ENCODE assay signal across 8 cellular contexts in genomic region chr1:19661721-19662228, GRCh38. TPM values are rescaled to one million over a fixed set of nuclear protein-coding genes. Genes with fewer than 3 reads are reported as not detected.
A peak's percentile ranks its signal among the peaks of the same experiment; 100 is the strongest.
DNase-seq lines count a peak whose midpoint lies in the region; ATAC-seq and TF ChIP-seq lines count a peak whose summit lies in the region.

No MANE protein-coding gene starts in this region.

- no peaks in the 10 kb centered on the region for H3K9me3 Mint-ChIP-seq in T-helper 2 cell treated with Interferon-gamma antibody and Interleukin-4, amounts not matched to agents 5 μg/mL and 100 μg/mL, for 36 hours
- H3K9me3 Mint-ChIP-seq in activated CD4-positive, alpha-beta T cell treated with anti-CD3 and anti-CD28 coated beads, Interleukin-2, amount 10 ng/mL, durations not matched to agents 7 days and 5 days: no peaks in the 10 kb centered on the region
- no peaks in the 10 kb centered on the region for H3K9me3 Mint-ChIP-seq in activated T-helper 1 cell treated with anti-CD3 and anti-CD28 coated beads, Interleukin-12 subunit alpha, Interleukin-12 subunit beta, Interleukin-2, Interleukin-4 antibody, amounts not matched to agents 30 ng/mL and 10 ng/mL and 1 ng/mL, durations not matched to agents 14 hours and 24 hours and 36 hours

- H3K27ac Mint-ChIP-seq in T-helper 2 cell treated with Interferon-gamma antibody and Interleukin-4, amounts not matched to agents 5 μg/mL and 100 μg/mL, for 36 hours: no peak overlapping the region
- no peak overlapping the region for H3K27ac Mint-ChIP-seq in activated CD4-positive, alpha-beta T cell treated with anti-CD3 and anti-CD28 coated beads, Interleukin-2, amount 10 ng/mL, durations not matched to agents 7 days and 5 days
- H3K27ac Mint-ChIP-seq in activated T-helper 1 cell treated with anti-CD3 and anti-CD28 coated beads, Interleukin-12 subunit alpha, Interleukin-12 subunit beta, Interleukin-2, Interleukin-4 antibody, amounts not matched to agents 30 ng/mL and 10 ng/mL and 1 ng/mL, durations not matched to agents 14 hours and 24 hours and 36 hours: no peak overlapping the region

- peaks cover 49% of the 10 kb centered on the region for H3K27me3 ChIP-seq in foreskin keratinocyte

- POLR2A ChIA-PET in activated CD4-positive, alpha-beta T cell treated with anti-CD3 and anti-CD28 coated beads, Interleukin-2, amount 10 ng/mL, durations not matched to agents 7 days and 5 days (lab: Charles Lee): no interaction called here

- no peak overlapping the region for H3K4me3 Mint-ChIP-seq in T-helper 2 cell treated with Interferon-gamma antibody and Interleukin-4, amounts not matched to agents 5 μg/mL and 100 μg/mL, for 36 hours
- no peak overlapping the region for H3K4me3 Mint-ChIP-seq in activated CD4-positive, alpha-beta T cell treated with anti-CD3 and anti-CD28 coated beads, Interleukin-2, amount 10 ng/mL, durations not matched to agents 7 days and 5 days
- no peak overlapping the region for H3K4me3 Mint-ChIP-seq in activated T-helper 1 cell treated with anti-CD3 and anti-CD28 coated beads, Interleukin-12 subunit alpha, Interleukin-12 subunit beta, Interleukin-2, Interleukin-4 antibody, amounts not matched to agents 30 ng/mL and 10 ng/mL and 1 ng/mL, durations not matched to agents 14 hours and 24 hours and 36 hours

- peaks cover 39% of the 10 kb centered on the region for H3K27me3 Mint-ChIP-seq in T-helper 2 cell treated with Interferon-gamma antibody and Interleukin-4, amounts not matched to agents 5 μg/mL and 100 μg/mL, for 36 hours (ENCODE audit: low read depth)
- peaks cover 26% of the 10 kb centered on the region for H3K27me3 Mint-ChIP-seq in activated CD4-positive, alpha-beta T cell treated with anti-CD3 and anti-CD28 coated beads, Interleukin-2, amount 10 ng/mL, durations not matched to agents 7 days and 5 days
- peaks cover 41% of the 10 kb centered on the region for H3K27me3 Mint-ChIP-seq in activated T-helper 1 cell treated with anti-CD3 and anti-CD28 coated beads, Interleukin-12 subunit alpha, Interleukin-12 subunit beta, Interleukin-2, Interleukin-4 antibody, amounts not matched to agents 30 ng/mL and 10 ng/mL and 1 ng/mL, durations not matched to agents 14 hours and 24 hours and 36 hours (ENCODE audit: insufficient read depth)

- H3K4me1 Mint-ChIP-seq in T-helper 2 cell treated with Interferon-gamma antibody and Interleukin-4, amounts not matched to agents 5 μg/mL and 100 μg/mL, for 36 hours (ENCODE audit: low read depth): peaks cover 12% of the 10 kb centered on the region
- H3K4me1 Mint-ChIP-seq in activated CD4-positive, alpha-beta T cell treated with anti-CD3 and anti-CD28 coated beads, Interleukin-2, amount 10 ng/mL, durations not matched to agents 7 days and 5 days: peaks cover 21% of the 10 kb centered on the region
- H3K4me1 Mint-ChIP-seq in activated T-helper 1 cell treated with anti-CD3 and anti-CD28 coated beads, Interleukin-12 subunit alpha, Interleukin-12 subunit beta, Interleukin-2, Interleukin-4 antibody, amounts not matched to agents 30 ng/mL and 10 ng/mL and 1 ng/mL, durations not matched to agents 14 hours and 24 hours and 36 hours (ENCODE audit: low read depth): peaks cover 12% of the 10 kb centered on the region

- CTCF ChIA-PET in activated CD4-positive, alpha-beta T cell treated with anti-CD3 and anti-CD28 coated beads, Interleukin-2, amount 10 ng/mL, durations not matched to agents 7 days and 5 days (lab: Charles Lee): interaction anchor here (0.6 to 4.8 kb wide), 18 partner anchors 10 to 748 kb away, joined by 3 to 27 read pairs (median 3); no protein-coding TSS in a partner anchor

- DNase-seq in T-helper 2 cell (peak in 3 of 5 experiments; percentile 16 to 57 (median 28)), NAMALWA (ENCODE audit: low spot score) (peak; percentile 67), foreskin keratinocyte (no peak), middle frontal gyrus (ENCODE audit: extremely low spot score, low spot score) (no peak)
- no peak for DNase-seq in T-helper 2 cell treated with Interferon-gamma antibody and Interleukin-4, amounts not matched to agents 5 μg/mL and 100 μg/mL, for 36 hours (ENCODE audit: low spot score)
- DNase-seq in activated CD4-positive, alpha-beta T cell treated with anti-CD3 and anti-CD28 coated beads, Interleukin-2, amount 10 ng/mL, durations not matched to agents 7 days and 5 days: peak; percentile 54
- DNase-seq in stimulated activated CD8-positive, alpha-beta memory T cell treated with anti-CD3 and anti-CD28 coated beads, Interleukin-4, amount 100 ng/mL, for 48 hours: peak; percentile 67
- no peak for DNase-seq in activated T-helper 1 cell treated with anti-CD3 and anti-CD28 coated beads, Interleukin-12 subunit alpha, Interleukin-12 subunit beta, Interleukin-2, Interleukin-4 antibody, amounts not matched to agents 30 ng/mL and 10 ng/mL and 1 ng/mL, durations not matched to agents 14 hours and 24 hours and 36 hours (ENCODE audit: low spot score)

- no peaks in the 10 kb centered on the region for H3K36me3 Mint-ChIP-seq in T-helper 2 cell treated with Interferon-gamma antibody and Interleukin-4, amounts not matched to agents 5 μg/mL and 100 μg/mL, for 36 hours (ENCODE audit: low read depth)
- no peaks in the 10 kb centered on the region for H3K36me3 Mint-ChIP-seq in activated CD4-positive, alpha-beta T cell treated with anti-CD3 and anti-CD28 coated beads, Interleukin-2, amount 10 ng/mL, durations not matched to agents 7 days and 5 days (ENCODE audit: low read depth)
- no peaks in the 10 kb centered on the region for H3K36me3 Mint-ChIP-seq in activated T-helper 1 cell treated with anti-CD3 and anti-CD28 coated beads, Interleukin-12 subunit alpha, Interleukin-12 subunit beta, Interleukin-2, Interleukin-4 antibody, amounts not matched to agents 30 ng/mL and 10 ng/mL and 1 ng/mL, durations not matched to agents 14 hours and 24 hours and 36 hours (ENCODE audit: low read depth)

- intact Hi-C loops in activated T-helper 1 cell treated with anti-CD3 and anti-CD28 coated beads, Interleukin-12 subunit alpha, Interleukin-12 subunit beta, Interleukin-2, Interleukin-4 antibody, amounts not matched to agents 30 ng/mL and 10 ng/mL and 1 ng/mL, durations not matched to agents 14 hours and 24 hours and 36 hours (cut with micrococcal nuclease): loop anchor here (1.0 to 5.0 kb wide), 4 partner anchors 43 to 271 kb away; partner anchors contain the start of gene OTUD3

- TF ChIP-seq CTCF in foreskin keratinocyte (conservative IDR thresholded peaks at IDR 0.05): peak; percentile 84

- no peak for ATAC-seq in foreskin keratinocyte

- no peak overlapping the region for H3K27ac ChIP-seq in foreskin keratinocyte

- H3K4me1 ChIP-seq in foreskin keratinocyte: no peaks in the 10 kb centered on the region

RNA-seq across cellular contexts. Expression of gene HTR6, which starts 2.9 kb away (rescaled TPM):
- total RNA-seq in activated CD4-positive, alpha-beta T cell treated with anti-CD3 and anti-CD28 coated beads, Interleukin-2, amount 10 ng/mL, durations not matched to agents 7 days and 5 days: under 1 TPM in 1 of 2 experiments, not detected in 1; 0.10 TPM
- total RNA-seq in foreskin keratinocyte: not detected in 2 replicates
- polyA plus RNA-seq in foreskin keratinocyte: not detected in 2 replicates
- total RNA-seq in activated T-helper 1 cell treated with anti-CD3 and anti-CD28 coated beads, Interleukin-12 subunit alpha, Interleukin-12 subunit beta, Interleukin-2, Interleukin-4 antibody, amounts not matched to agents 30 ng/mL and 10 ng/mL and 1 ng/mL, durations not matched to agents 14 hours and 24 hours and 36 hours: not detected in 2 replicates

RNA-seq across cellular contexts. Expression of gene NBL1, which starts 17.7 kb away (rescaled TPM):
- 10 to 100 TPM; 17.5 to 22.0 TPM for total RNA-seq in activated CD4-positive, alpha-beta T cell treated with anti-CD3 and anti-CD28 coated beads, Interleukin-2, amount 10 ng/mL, durations not matched to agents 7 days and 5 days
- 93.4 and 105 TPM in 2 replicates for total RNA-seq in foreskin keratinocyte
- 119 and 130 TPM in 2 replicates for polyA plus RNA-seq in foreskin keratinocyte
- 53.0 and 55.5 TPM in 2 replicates for total RNA-seq in activated T-helper 1 cell treated with anti-CD3 and anti-CD28 coated beads, Interleukin-12 subunit alpha, Interleukin-12 subunit beta, Interleukin-2, Interleukin-4 antibody, amounts not matched to agents 30 ng/mL and 10 ng/mL and 1 ng/mL, durations not matched to agents 14 hours and 24 hours and 36 hours

Comparison
In these comparisons a context has a peak if more than half of its experiments do, and no peak if none do; other contexts are left out.
1. DNase-seq: peak in T-helper 2 cell (3 of 5), NAMALWA (single experiment), activated CD4-positive, alpha-beta T cell treated with anti-CD3 and anti-CD28 coated beads, Interleukin-2, amount 10 ng/mL, durations not matched to agents 7 days and 5 days (single experiment) and stimulated activated CD8-positive, alpha-beta memory T cell treated with anti-CD3 and anti-CD28 coated beads, Interleukin-4, amount 100 ng/mL, for 48 hours (single experiment); none in T-helper 2 cell treated with Interferon-gamma antibody and Interleukin-4, amounts not matched to agents 5 μg/mL and 100 μg/mL, for 36 hours (single experiment), foreskin keratinocyte (0 of 2), activated T-helper 1 cell treated with anti-CD3 and anti-CD28 coated beads, Interleukin-12 subunit alpha, Interleukin-12 subunit beta, Interleukin-2, Interleukin-4 antibody, amounts not matched to agents 30 ng/mL and 10 ng/mL and 1 ng/mL, durations not matched to agents 14 hours and 24 hours and 36 hours (single experiment) and middle frontal gyrus (single experiment).